Comparison of ENCODE assay signal across 2 cellular contexts in the genomic region with DNA sequence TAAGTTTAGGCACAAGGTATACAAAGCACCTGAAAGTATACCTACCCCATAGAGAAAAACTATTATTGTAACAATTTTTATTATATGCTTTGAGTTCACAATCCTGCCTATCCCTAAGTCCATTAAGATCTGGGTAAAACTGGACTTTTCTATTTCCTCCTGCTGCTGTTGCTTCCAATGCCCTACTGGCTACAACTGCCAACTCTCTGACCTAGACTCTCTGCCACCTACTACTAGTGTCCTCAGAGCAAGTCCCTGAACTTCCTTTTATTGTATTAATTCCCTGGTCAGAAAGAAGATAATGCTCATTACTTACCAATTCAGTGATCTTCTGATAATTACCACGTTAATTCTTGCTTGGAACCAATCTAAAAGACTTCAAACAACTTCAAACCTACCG.
TF ChIP-seq lines count a peak whose summit lies in the region.

No MANE protein-coding gene starts in this region.

TF ChIP-seq in SK-N-SH, 30 proteins besides CTCF, POLR2A, EP300 and RAD21:
- no peak for TF ChIP-seq USF1 (IDR thresholded peaks at IDR 0.05; ENCODE audit: borderline replicate concordance, low read depth)
- TF ChIP-seq POLR2AphosphoS5 (IDR thresholded peaks at IDR 0.05; ENCODE audit: low read depth, low read length), result no peak
- TF ChIP-seq ELF1 (IDR thresholded peaks at IDR 0.05), result no peak
- no peak for TF ChIP-seq SMC3 (IDR thresholded peaks at IDR 0.05; ENCODE audit: low read depth, low read length)
- no peak for TF ChIP-seq TAF1 (IDR thresholded peaks at IDR 0.05; ENCODE audit: borderline replicate concordance, low read depth, low read length)
- no peak for TF ChIP-seq CHD2 (IDR thresholded peaks at IDR 0.05; ENCODE audit: low read length, partially characterized antibody)
- TF ChIP-seq FOSL2 (IDR thresholded peaks at IDR 0.05; ENCODE audit: borderline replicate concordance, low read depth), result no peak

TF ChIP-seq in SK-N-SH treated with all-trans-retinoic acid at 6 μM for 48 hours, 23 proteins besides CTCF, POLR2A, EP300 and RAD21 (continued from another document):
- TF ChIP-seq TCF4 (CRISPR knock-in tag; IDR thresholded peaks at IDR 0.05; ENCODE audit: borderline replicate concordance) (no peak), ISL1 (CRISPR knock-in tag; IDR thresholded peaks at IDR 0.05) (no peak), TSHZ2 (CRISPR knock-in tag; IDR thresholded peaks at IDR 0.05) (no peak), BACH2 (CRISPR knock-in tag; IDR thresholded peaks at IDR 0.05; ENCODE audit: borderline replicate concordance) (no peak), TOX (CRISPR knock-in tag; IDR thresholded peaks at IDR 0.05; ENCODE audit: borderline replicate concordance) (no peak)
TF ChIP-seq in SK-N-SH treated with all-trans-retinoic acid at 6 μM for 48 hours: peak in this region for 0.
